In the genomic region with DNA sequence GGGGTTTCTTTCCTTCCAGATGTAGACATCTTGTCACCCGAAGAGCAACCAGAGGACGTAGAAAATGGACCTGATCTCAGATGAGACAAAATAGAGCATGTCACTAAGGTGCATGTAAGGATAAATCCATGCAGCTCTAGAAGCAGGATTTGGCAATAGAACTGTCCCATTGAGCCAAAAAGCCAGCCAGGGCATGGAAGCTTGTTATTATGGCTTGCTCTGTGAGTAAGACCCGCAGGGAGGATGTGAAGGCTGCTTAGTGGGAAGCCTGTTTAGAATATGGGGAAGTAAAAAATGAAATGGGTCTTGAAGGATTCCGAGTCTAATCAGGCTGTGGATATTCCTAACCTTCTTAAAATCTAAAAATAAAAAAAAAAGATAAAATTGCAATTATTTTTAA, we compare ENCODE assay signal across 16 cellular contexts.
A peak's percentile ranks its signal among the peaks of the same experiment; 100 is the strongest.
DNase-seq lines count a peak whose midpoint lies in the region; ATAC-seq, FAIRE-seq and TF ChIP-seq lines count a peak whose summit lies in the region.
"Had no signal": no experiment of that assay in that cellular context is flagged by ENCODE, and none has a peak within 500 bp of the region (broad histone marks: within the 10 kb centered on the region; RNA-seq: fewer than 3 reads in every experiment).

No MANE protein-coding gene starts in this region.

- H4K20me1 ChIP-seq in hepatocyte (ENCODE audit: insufficient read depth, poor library complexity, severe bottlenecking), result no peaks in the 10 kb centered on the region

- H3K4me3 ChIP-seq in hepatocyte (no peak overlapping the region), tibial nerve (no peak overlapping the region)
- H3K4me3 ChIP-seq: body of pancreas, upper lobe of left lung had no signal

- no peaks in the 10 kb centered on the region for H3K9me3 ChIP-seq in hepatocyte (ENCODE audit: low read depth)
- no peaks in the 10 kb centered on the region for H3K9me3 ChIP-seq in tibial nerve
- H3K9me3 ChIP-seq: body of pancreas, upper lobe of left lung had no signal

- ATAC-seq in Right ventricle myocardium inferior, result peak; percentile 57
- ATAC-seq in naive thymus-derived CD8-positive, alpha-beta T cell, result no peak
- ATAC-seq: body of pancreas had no signal

- POLR2A ChIA-PET in naive thymus-derived CD8-positive, alpha-beta T cell (lab: Charles Lee), result no interaction called here

- 91% methylated on average over 4 of the region's 4 CpGs for WGBS in hepatocyte (ENCODE audit: low lambda C conversion rate, missing lambda C conversion rate)
- WGBS in tibial nerve, 2 donors, result 75 to 76% methylated on average over 4 of the region's 4 CpGs

- peaks cover 41% of the 10 kb centered on the region for H3K4me1 Mint-ChIP-seq in mesothelial cell of epicardium
- no peaks in the 10 kb centered on the region for H3K4me1 Mint-ChIP-seq in naive thymus-derived CD8-positive, alpha-beta T cell
- H3K4me1 Mint-ChIP-seq: activated CD4-positive, alpha-beta memory T cell treated with anti-CD3 and anti-CD28 coated beads, Interleukin-2, amount 10 ng/mL, durations not matched to agents 7 days and 5 days; memory B cell had no signal

- no peak overlapping the region for H2AFZ ChIP-seq in hepatocyte

- no peaks in the 10 kb centered on the region for H3K27me3 Mint-ChIP-seq in mesothelial cell of epicardium (ENCODE audit: low read depth)
- peaks cover 0 to 4% (median 0%) of the 10 kb centered on the region in 5 donors for H3K27me3 Mint-ChIP-seq in naive thymus-derived CD8-positive, alpha-beta T cell
- H3K27me3 Mint-ChIP-seq: activated CD4-positive, alpha-beta memory T cell treated with anti-CD3 and anti-CD28 coated beads, Interleukin-2, amount 10 ng/mL, durations not matched to agents 7 days and 5 days; memory B cell had no signal

- no peak for TF ChIP-seq POLR2A in tibial nerve (IDR thresholded peaks at IDR 0.05)

- no peaks in the 10 kb centered on the region for H3K79me2 ChIP-seq in hepatocyte

- TF ChIP-seq CTCF in hepatocyte (IDR thresholded peaks at IDR 0.05; ENCODE audit: poor library complexity), result no peak
- no peak for TF ChIP-seq CTCF in tibial nerve (IDR thresholded peaks at IDR 0.05)
- no peak for TF ChIP-seq CTCF in mesothelial cell of epicardium (IDR thresholded peaks at IDR 0.05; ENCODE audit: unreplicated experiment)
- no peak for TF ChIP-seq CTCF in D721Med (IDR thresholded peaks at IDR 0.05; ENCODE audit: insufficient read depth, missing control alignments)

- no peak for TF ChIP-seq EP300 in tibial nerve (IDR thresholded peaks at IDR 0.05)

- no peaks in the 10 kb centered on the region for H3K9me3 Mint-ChIP-seq in mesothelial cell of epicardium
- peaks cover 0 to 17% (median 0%) of the 10 kb centered on the region in 9 donors for H3K9me3 Mint-ChIP-seq in naive thymus-derived CD8-positive, alpha-beta T cell
- H3K9me3 Mint-ChIP-seq: activated CD4-positive, alpha-beta memory T cell treated with anti-CD3 and anti-CD28 coated beads, Interleukin-2, amount 10 ng/mL, durations not matched to agents 7 days and 5 days; memory B cell had no signal

- FAIRE-seq in D721Med (lab: Jason Lieb, UNC), result no peak
- FAIRE-seq: endothelial cell of umbilical vein had no signal

- DNase-seq in Right ventricle myocardium inferior (ENCODE audit: missing footprints), result no peak
- DNase-seq in cardiac septum (ENCODE audit: low spot score), result no peak
- peak; percentile 71 for DNase-seq in cerebellum (ENCODE audit: low spot score)
- DNase-seq in hepatocyte (ENCODE audit: low spot score), result no peak
- DNase-seq in tibial nerve (ENCODE audit: low spot score in 2 of 2), result no peak
- no peak for DNase-seq in mesothelial cell of epicardium (ENCODE audit: low spot score in 2 of 2, unreplicated experiment in 2 of 2)
- DNase-seq in naive thymus-derived CD8-positive, alpha-beta T cell, result no peak
- DNase-seq in D721Med (ENCODE audit: insufficient read length, low spot score), result no peak
- DNase-seq: activated CD4-positive, alpha-beta memory T cell treated with anti-CD3 and anti-CD28 coated beads, Interleukin-2, amount 10 ng/mL, durations not matched to agents 7 days and 5 days; activated effector memory CD4-positive, alpha-beta T cell treated with anti-CD3 and anti-CD28 coated beads, Interleukin-2, amount 50 U/mL, for 16 hours; body of pancreas; MV-4-11; NCI-H526; upper lobe of left lung had no signal

- H3K27ac Mint-ChIP-seq in mesothelial cell of epicardium, result no peak overlapping the region
- no peak overlapping the region for H3K27ac Mint-ChIP-seq in naive thymus-derived CD8-positive, alpha-beta T cell
- H3K27ac Mint-ChIP-seq: activated CD4-positive, alpha-beta memory T cell treated with anti-CD3 and anti-CD28 coated beads, Interleukin-2, amount 10 ng/mL, durations not matched to agents 7 days and 5 days; memory B cell had no signal

- no peaks in the 10 kb centered on the region for H3K9me2 ChIP-seq in hepatocyte (replicated peaks; ENCODE audit: insufficient read depth)

- H3K4me3 Mint-ChIP-seq in mesothelial cell of epicardium, result no peak overlapping the region
- H3K4me3 Mint-ChIP-seq in naive thymus-derived CD8-positive, alpha-beta T cell, result no peak overlapping the region
- H3K4me3 Mint-ChIP-seq: activated CD4-positive, alpha-beta memory T cell treated with anti-CD3 and anti-CD28 coated beads, Interleukin-2, amount 10 ng/mL, durations not matched to agents 7 days and 5 days; memory B cell had no signal

- peak overlapping the region; percentile 66 for H3K27ac ChIP-seq in hepatocyte
- peak overlapping the region in 3 of 4 donors; percentile 1 to 67 (median 45) for H3K27ac ChIP-seq in tibial nerve
- H3K27ac ChIP-seq: body of pancreas had no signal

- intact Hi-C loops in Right ventricle myocardium inferior (cut with DNase I), result loop anchor here (5.0 to 10.0 kb wide), 8 partner anchors 122 to 907 kb away; no protein-coding TSS in a partner anchor
- intact Hi-C loops in cardiac septum (cut with DNase I), result loop anchor here (5.0 to 10.0 kb wide), 6 partner anchors 77 to 590 kb away; no protein-coding TSS in a partner anchor

- H3K4me1 ChIP-seq in hepatocyte (ENCODE audit: insufficient read depth), result no peaks in the 10 kb centered on the region
- peaks cover 0 to 42% (median 0%) of the 10 kb centered on the region in 4 donors for H3K4me1 ChIP-seq in tibial nerve
- H3K4me1 ChIP-seq: body of pancreas had no signal

- no peaks in the 10 kb centered on the region for H3K36me3 ChIP-seq in hepatocyte (replicated peaks; ENCODE audit: insufficient read depth, low read depth)
- no peaks in the 10 kb centered on the region for H3K36me3 ChIP-seq in tibial nerve
- H3K36me3 ChIP-seq: upper lobe of left lung had no signal

- H3K27me3 ChIP-seq in hepatocyte (no peaks in the 10 kb centered on the region), tibial nerve (no peaks in the 10 kb centered on the region)
- H3K27me3 ChIP-seq: body of pancreas, upper lobe of left lung had no signal

- H3K36me3 Mint-ChIP-seq in mesothelial cell of epicardium, result no peaks in the 10 kb centered on the region
- H3K36me3 Mint-ChIP-seq in naive thymus-derived CD8-positive, alpha-beta T cell, result no peaks in the 10 kb centered on the region
- H3K36me3 Mint-ChIP-seq: memory B cell had no signal

- H3K4me2 ChIP-seq in hepatocyte, result no peak overlapping the region
